12 cellular contexts compared by ENCODE assay signal in the genomic region with DNA sequence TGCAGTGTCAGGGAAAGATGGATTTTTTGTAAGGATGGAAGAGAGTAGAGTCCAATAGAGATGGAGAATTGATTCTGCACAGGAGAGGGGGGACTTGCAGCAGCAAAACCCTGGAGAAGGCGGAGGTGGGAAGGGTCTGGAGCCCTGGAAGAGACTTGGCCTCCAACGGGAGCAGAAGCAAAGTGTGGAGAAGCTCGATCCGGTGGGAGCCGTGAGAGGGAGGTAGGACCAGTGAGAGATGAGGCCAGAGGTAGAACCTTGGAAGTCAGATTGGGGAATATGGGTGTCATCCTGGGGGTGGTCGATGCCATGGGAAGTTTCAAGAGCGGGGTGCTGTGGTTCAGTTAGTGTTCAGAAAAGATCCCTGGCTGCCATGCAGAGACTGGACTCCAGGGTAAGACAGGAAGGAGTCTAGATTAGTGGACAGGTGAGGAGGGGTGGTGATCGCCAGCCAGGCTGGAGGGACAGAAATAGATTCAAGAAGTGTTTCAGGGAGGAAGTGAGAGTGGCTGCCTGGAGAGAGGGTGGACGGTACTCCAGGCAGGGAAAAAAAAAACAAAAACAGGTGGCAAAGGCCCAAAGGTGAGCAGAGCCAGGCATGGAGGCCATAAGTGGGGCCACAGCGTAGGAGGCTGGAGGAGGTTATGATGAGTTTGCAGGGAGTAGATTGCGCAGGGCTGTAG. TPM values are rescaled to one million over a fixed set of nuclear protein-coding genes. Genes with fewer than 3 reads are reported as not detected.
DNase-seq lines count a peak whose midpoint lies in the region; ATAC-seq, FAIRE-seq and TF ChIP-seq lines count a peak whose summit lies in the region.
"Had no signal": no experiment of that assay in that cellular context is flagged by ENCODE, and none has a peak within 500 bp of the region (broad histone marks: within the 10 kb centered on the region; RNA-seq: fewer than 3 reads in every experiment).

No MANE protein-coding gene starts in this region.

- 66 to 68% (median 67%) methylated on average over 11 of the region's 11 CpGs for whole genome bisulfite sequencing in psoas muscle, 3 donors

- no peak for DNase-seq in GM18507 (ENCODE audit: extremely low spot score, insufficient read length, low read depth)
- DNase-seq in NCI-H69 (lab: John Stamatoyannopoulos, UW) = peak; percentile 35
- DNase-seq in coronary artery (ENCODE audit: low spot score) = no peak
- DNase-seq in psoas muscle = no peak
- no peak for DNase-seq in ecto neural progenitor cell (ENCODE audit: low spot score)
- DNase-seq in NCI-H524 (lab: John Stamatoyannopoulos, UW) = no peak
- no peak for DNase-seq in iPS-NIHi7 (ENCODE audit: extremely low spot score)
- DNase-seq: NCI-H1417 treated with DMSO at 0.1 percent for 48 hours; stimulated activated CD4-positive, alpha-beta T cell treated with anti-CD3 and anti-CD28 coated beads, Interleukin-2, amount 100 ng/mL, for 48 hours; WERI-Rb-1 had no signal

- H3K4me1 ChIP-seq in psoas muscle = peaks cover 43% of the 10 kb centered on the region

- H3K36me3 ChIP-seq in psoas muscle (ENCODE audit: insufficient read depth in 1 of 2, low read depth in 1 of 2) = peaks cover 5 to 16% of the 10 kb centered on the region in 2 donors

- TF ChIP-seq CTCF in coronary artery (IDR thresholded peaks at IDR 0.05) (no peak), psoas muscle (IDR thresholded peaks at IDR 0.05) (no peak)

- peak; percentile 92 for FAIRE-seq in GM18507 (lab: Jason Lieb, UNC)

- no peaks in the 10 kb centered on the region for H3K9me3 ChIP-seq in psoas muscle

- H3K4me3 ChIP-seq in coronary artery = peak overlapping the region; percentile 20
- peak overlapping the region; percentile 32 for H3K4me3 ChIP-seq in psoas muscle

- H3K27me3 ChIP-seq in psoas muscle (ENCODE audit: insufficient read depth in 3 of 3, low read length in 2 of 3) = no peaks in the 10 kb centered on the region
- H3K27me3 ChIP-seq: dorsolateral prefrontal cortex had no signal

- intact Hi-C loops in psoas muscle (cut with DNase I) = no loop called here

- H3K27ac ChIP-seq in coronary artery (peak overlapping the region in 1 of 2 donors; percentile 50), psoas muscle (peak overlapping the region; percentile 65)
- H3K27ac ChIP-seq: WERI-Rb-1 had no signal

- ATAC-seq in psoas muscle = no peak
- no peak for ATAC-seq in GM21737 (IDR thresholded peaks at IDR 0.05; ENCODE audit: unreplicated experiment)

RNA-seq across cellular contexts. Expression of gene PPP5C, which starts 2.6 kb away (rescaled TPM):
- total RNA-seq in psoas muscle = 10 to 100 TPM; 47.7 to 69.4 (median 53.6) TPM
- 10 to 100 TPM; 39.7 to 73.6 (median 51.7) TPM for polyA plus RNA-seq in psoas muscle

RNA-seq across cellular contexts. Expression of gene HIF3A, which starts 52.6 kb away (rescaled TPM):
- 10 to 100 TPM in 3 of 4 donors, 1 to 10 TPM in 1; 1.6 to 20.4 (median 11.7) TPM for total RNA-seq in psoas muscle
- polyA plus RNA-seq in psoas muscle = 10 to 100 TPM in 1 of 3 donors, 1 to 10 TPM in 2; 5.3 to 12.1 (median 9.0) TPM
